Comparison of ENCODE assay signal across 8 cellular contexts in the genomic region with DNA sequence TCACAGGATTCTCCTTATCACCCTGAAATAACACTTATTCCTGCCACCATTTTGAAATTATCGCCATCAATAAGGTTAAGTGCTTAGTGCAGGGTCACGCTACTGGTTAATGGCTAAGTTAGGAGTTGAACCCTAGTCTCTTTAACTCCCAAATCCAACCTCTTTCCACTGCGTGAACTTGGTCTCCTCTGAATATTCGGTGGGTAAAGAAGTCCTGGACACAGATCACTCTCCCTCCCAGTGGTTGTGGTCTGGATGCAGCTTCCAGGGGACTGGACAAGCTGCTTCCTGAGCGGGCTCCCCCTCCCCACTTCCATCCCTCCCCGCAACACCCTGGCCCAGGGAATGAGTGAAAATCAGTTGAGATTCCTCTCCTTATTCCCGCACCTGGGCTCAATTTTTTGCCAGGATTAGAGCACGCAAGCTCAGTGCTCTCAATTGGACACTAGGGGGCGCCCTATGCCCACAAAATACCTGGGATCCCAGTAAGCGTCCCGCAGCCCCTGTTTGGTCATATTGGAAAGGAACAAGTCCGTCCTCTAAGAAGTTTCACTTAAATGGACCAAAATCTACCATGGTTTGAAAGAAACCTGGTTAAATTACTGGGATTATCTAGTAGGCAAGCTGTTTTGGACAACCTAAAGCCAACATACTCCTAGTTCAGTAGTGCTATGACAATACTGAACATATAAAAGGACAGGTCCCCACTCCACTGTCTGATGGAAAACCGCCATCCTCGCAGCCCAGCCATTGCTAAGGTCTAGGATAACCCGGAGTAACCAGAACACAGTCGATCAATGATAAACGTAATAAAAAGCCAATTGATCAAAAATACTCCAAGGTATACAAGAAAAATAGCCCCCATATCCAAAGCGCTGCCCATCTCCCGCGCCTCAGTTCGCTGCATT. TPM values are rescaled to one million over a fixed set of nuclear protein-coding genes. Genes with fewer than 3 reads are reported as not detected.
A peak's percentile ranks its signal among the peaks of the same experiment; 100 is the strongest.
DNase-seq lines count a peak whose midpoint lies in the region; ATAC-seq and TF ChIP-seq lines count a peak whose summit lies in the region.

No MANE protein-coding gene starts in this region.

- H3K4me1 Mint-ChIP-seq in chondrocyte (ENCODE audit: low read depth): no peaks in the 10 kb centered on the region

- DNase-seq in GM04504 (ENCODE audit: low read depth) (peak; percentile 25), NCI-H2171 treated with DMSO at 0.1 percent for 48 hours (lab: John Stamatoyannopoulos, UW) (peak; percentile 57), chondrocyte (ENCODE audit: low spot score) (no peak), left colon (peak; percentile 60 to 85)
- peak; percentile 54 to 70 for DNase-seq in activated CD4-positive, alpha-beta T cell treated with anti-CD3 and anti-CD28 coated beads for 24 hours (ENCODE audit: low read depth in 2 of 2)
- DNase-seq in stimulated activated CD4-positive, alpha-beta T cell treated with anti-CD3 and anti-CD28 coated beads, Interleukin-2, amount 100 ng/mL, for 48 hours: peak; percentile 74 to 77

- peaks cover 13% of the 10 kb centered on the region for H3K27me3 Mint-ChIP-seq in chondrocyte (ENCODE audit: low read depth)

- ATAC-seq in HG02852 (IDR thresholded peaks at IDR 0.05; ENCODE audit: unreplicated experiment): peak; percentile 52
- peak; percentile 84 for ATAC-seq in left colon
- ATAC-seq in HG03097 (IDR thresholded peaks at IDR 0.05; ENCODE audit: low FRiP score, unreplicated experiment): no peak

- no peaks in the 10 kb centered on the region for H3K9me3 Mint-ChIP-seq in chondrocyte (ENCODE audit: low read depth)

- peak; percentile 95 for TF ChIP-seq CTCF in chondrocyte (IDR thresholded peaks at IDR 0.05)

- H3K27ac Mint-ChIP-seq in chondrocyte (ENCODE audit: unreplicated experiment): no peak overlapping the region

- H3K36me3 Mint-ChIP-seq in chondrocyte (ENCODE audit: low read depth): no peaks in the 10 kb centered on the region

- H3K4me3 Mint-ChIP-seq in chondrocyte (ENCODE audit: unreplicated experiment): no peak overlapping the region

- intact Hi-C loops in left colon (cut with DNase I, micrococcal nuclease): loop anchor here in 1 of 2 donors (5.0 kb wide), 1 partner anchor 33 kb away; no protein-coding TSS in a partner anchor

RNA-seq across cellular contexts. Expression of gene DHRS9, which starts 40.4 kb away (rescaled TPM):
- total RNA-seq in chondrocyte (not detected in 3 replicates), left colon (100 to 1,000 TPM; 202 to 206 TPM)

Comparison
In these comparisons a context has a peak if more than half of its experiments do, and no peak if none do; other contexts are left out.
1. RNA of gene DHRS9, which starts 40.4 kb away (total RNA-seq): 202 to 206 TPM in left colon; not detected in chondrocyte; every median in the first group is over 100 times any median in the second.